ENCODE assay signal across 11 cellular contexts in the genomic region with DNA sequence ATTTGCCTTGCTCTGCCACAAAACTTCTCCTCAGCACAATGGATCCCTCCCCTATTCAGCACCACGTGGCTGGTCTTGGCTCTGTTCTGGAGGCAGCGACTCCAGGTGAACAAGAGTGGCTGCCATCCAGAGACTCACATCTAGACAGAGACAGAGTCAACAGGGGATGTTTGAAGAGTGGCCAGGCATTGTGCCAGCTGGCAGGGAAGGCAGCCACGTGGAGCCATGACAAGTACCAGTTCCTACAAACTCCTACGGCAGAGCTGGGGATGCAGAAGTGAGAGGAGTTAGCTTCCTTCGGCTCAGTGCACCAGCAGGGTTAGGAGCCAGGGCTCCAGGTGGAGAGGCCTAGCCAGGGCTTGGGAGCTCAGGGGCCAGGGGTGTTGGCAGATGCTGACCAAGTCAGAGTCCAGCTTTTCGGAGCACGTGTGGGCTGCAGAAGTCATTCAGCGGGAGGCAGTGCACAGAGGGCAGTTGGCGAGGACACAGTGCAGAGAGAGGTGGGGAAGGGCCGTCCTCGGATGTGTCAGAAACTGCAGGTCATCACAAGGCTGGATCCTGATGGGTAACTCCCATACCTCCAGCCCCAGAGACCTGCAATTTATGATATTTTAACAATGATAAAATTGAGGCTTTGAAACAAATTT.
A peak's percentile ranks its signal among the peaks of the same experiment; 100 is the strongest.
DNase-seq lines count a peak whose midpoint lies in the region; ATAC-seq and TF ChIP-seq lines count a peak whose summit lies in the region.
"Had no signal": no experiment of that assay in that cellular context is flagged by ENCODE, and none has a peak within 500 bp of the region (broad histone marks: within the 10 kb centered on the region; RNA-seq: fewer than 3 reads in every experiment).

No MANE protein-coding gene starts in this region.

- H3K4me3 ChIP-seq in BLaER1 (no peak overlapping the region), breast epithelium (peak overlapping the region in 2 of 3 donors; percentile 24 to 50), right lobe of liver (no peak overlapping the region)

- no peak overlapping the region for H3K9ac ChIP-seq in BLaER1

- DNase-seq in NCI-H1092 treated with DMSO at 0.1 percent for 48 hours (lab: John Stamatoyannopoulos, UW) (peak; percentile 100), breast epithelium (ENCODE audit: low spot score in 2 of 2) (peak; percentile 98 to 99), right lobe of liver (peak; percentile 89 to 97 (median 93)), NAMALWA (ENCODE audit: low spot score) (no peak), hepatic stellate cell (ENCODE audit: low spot score) (no peak), activated gamma-delta T cell (lab: John Stamatoyannopoulos, UW) (no peak)
- DNase-seq: CD4-positive, alpha-beta memory T cell; H7; stimulated activated CD4-positive, alpha-beta T cell treated with anti-CD3 and anti-CD28 coated beads, Interleukin-15, amount 100 ng/mL, for 24 hours had no signal

- TF ChIP-seq POLR2A in breast epithelium (IDR thresholded peaks at IDR 0.05) (no peak), right lobe of liver (IDR thresholded peaks at IDR 0.05) (no peak)

- TF ChIP-seq CTCF in breast epithelium (IDR thresholded peaks at IDR 0.05) (no peak), right lobe of liver (IDR thresholded peaks at IDR 0.05) (no peak)

- H3K27me3 ChIP-seq in BLaER1 (no peaks in the 10 kb centered on the region), breast epithelium (no peaks in the 10 kb centered on the region), right lobe of liver (peaks cover 0 to 4% of the 10 kb centered on the region in 2 donors)

- peak overlapping the region; percentile 83 for H3K4me2 ChIP-seq in BLaER1

- 28% methylated on average over 3 of the region's 11 CpGs for WGBS in right lobe of liver (ENCODE audit: insufficient coverage, low coverage, low lambda C conversion rate, missing lambda C conversion rate)

- H3K36me3 ChIP-seq in BLaER1 (no peaks in the 10 kb centered on the region), breast epithelium (no peaks in the 10 kb centered on the region), right lobe of liver (no peaks in the 10 kb centered on the region)

- no peaks in the 10 kb centered on the region for H4K20me1 ChIP-seq in BLaER1

- intact Hi-C loops in breast epithelium (cut with DNase I; ENCODE audit: low total_unique reads) (no loop called here), right lobe of liver (cut with DNase I) (no loop called here)

- H3K27ac ChIP-seq in BLaER1, result no peak overlapping the region
- peak overlapping the region; percentile 13 to 61 for H3K27ac ChIP-seq in breast epithelium
- no peak overlapping the region for H3K27ac ChIP-seq in right lobe of liver

- no peaks in the 10 kb centered on the region for H3K9me3 ChIP-seq in BLaER1
- H3K9me3 ChIP-seq in breast epithelium, result no peaks in the 10 kb centered on the region
- H3K9me3 ChIP-seq in right lobe of liver, result no peaks in the 10 kb centered on the region

- H3K4me1 ChIP-seq in BLaER1 (peaks cover 56% of the 10 kb centered on the region), breast epithelium (peaks cover 0 to 12% of the 10 kb centered on the region in 2 donors), right lobe of liver (peaks cover 0 to 20% (median 7%) of the 10 kb centered on the region in 4 donors)

- ATAC-seq in right lobe of liver (peak; percentile 95 to 97 (median 96)), HG02571 (IDR thresholded peaks at IDR 0.05; ENCODE audit: unreplicated experiment) (no peak)

Comparison
In these comparisons a context has a peak if more than half of its experiments do, and no peak if none do; other contexts are left out.
1. H3K27ac ChIP-seq: peak in breast epithelium (2 of 2); none in BLaER1 (single experiment) and right lobe of liver (0 of 3).
2. H3K4me3 ChIP-seq: peak in breast epithelium (2 of 3); none in BLaER1 (single experiment) and right lobe of liver (0 of 3).
3. DNase-seq: peak in NCI-H1092 treated with DMSO at 0.1 percent for 48 hours (single experiment), breast epithelium (2 of 2) and right lobe of liver (3 of 3); none in NAMALWA (single experiment), hepatic stellate cell (single experiment) and activated gamma-delta T cell (single experiment).